Comparison of ENCODE assay signal across 9 cellular contexts in genomic region chr18:24177499-24178133, GRCh38. TPM values are rescaled to one million over a fixed set of nuclear protein-coding genes. Genes with fewer than 3 reads are reported as not detected.
"Had no signal": no experiment of that assay in that cellular context is flagged by ENCODE, and none has a peak within 500 bp of the region (broad histone marks: within the 10 kb centered on the region; RNA-seq: fewer than 3 reads in every experiment).

No MANE protein-coding gene starts in this region.

- H3K9me3 ChIP-seq: heart right ventricle, transverse colon had no signal

- DNase-seq: activated T-cell treated with anti-CD3 and anti-CD28 coated beads, Interleukin-2, amount 50 U/mL, for 1 hour; effector CD4-positive, alpha-beta T cell had no signal

- H3K27ac ChIP-seq: cardiac muscle cell, heart right ventricle, parathyroid adenoma, skin epidermis, transverse colon had no signal

- ATAC-seq: activated CD4-positive, CD25-positive, alpha-beta regulatory T cell treated with anti-CD3 and anti-CD28 coated beads, Interleukin-2, amount 50 U/mL, for 24 hours had no signal

- H3K4me3 ChIP-seq: cardiac muscle cell, heart right ventricle, skin epidermis, transverse colon had no signal

- H3K79me2 ChIP-seq: parathyroid adenoma had no signal

- H2AFZ ChIP-seq: parathyroid adenoma had no signal

- H3K4me1 ChIP-seq: parathyroid adenoma had no signal

- H3K27me3 ChIP-seq: cardiac muscle cell, heart right ventricle, transverse colon had no signal

- H3K36me3 ChIP-seq: cardiac muscle cell had no signal

- H3K9ac ChIP-seq: parathyroid adenoma had no signal

RNA-seq across cellular contexts. Expression of gene CABYR, which starts 38.8 kb away (rescaled TPM):
- total RNA-seq: left ventricle myocardium superior had no signal
